ENCODE assay signal across 8 cellular contexts in the genomic region with DNA sequence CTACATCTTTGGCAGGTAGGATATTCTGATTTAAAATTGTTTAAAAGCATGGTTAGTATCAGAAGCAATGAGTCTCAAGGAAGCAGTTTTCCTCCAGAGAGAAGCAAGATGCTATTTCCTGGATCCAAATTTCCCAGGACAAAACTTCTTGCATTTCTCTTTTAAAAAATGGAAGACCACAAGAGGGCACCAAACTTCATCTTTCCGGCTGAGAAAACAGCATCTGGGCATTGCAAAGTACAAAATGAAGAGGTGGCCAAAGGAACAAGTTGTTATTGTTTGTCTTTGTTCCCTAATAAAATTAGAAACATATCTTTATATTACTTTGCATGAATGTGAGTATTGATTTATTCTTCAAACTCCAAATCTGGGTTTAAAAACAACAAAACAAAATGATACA.
DNase-seq lines count a peak whose midpoint lies in the region; ATAC-seq, FAIRE-seq and TF ChIP-seq lines count a peak whose summit lies in the region.

No MANE protein-coding gene starts in this region.

- H3K9ac ChIP-seq in PC-3 (ENCODE audit: low read length), result no peak overlapping the region

- H3K27ac ChIP-seq in CD4-positive, CD25-positive, alpha-beta regulatory T cell (ENCODE audit: insufficient read depth, low read length, poor library complexity, severe bottlenecking), result no peak overlapping the region
- H3K27ac ChIP-seq in PC-3 (ENCODE audit: low read length), result no peak overlapping the region
- no peak overlapping the region for H3K27ac ChIP-seq in osteoblast (ENCODE audit: low read depth, low read length)

- H3K36me3 Mint-ChIP-seq in CD4-positive, CD25-positive, alpha-beta regulatory T cell, result no peaks in the 10 kb centered on the region
- no peaks in the 10 kb centered on the region for H3K36me3 Mint-ChIP-seq in activated T-cell treated with anti-CD3 and anti-CD28 coated beads, Interleukin-2, amount 50 U/mL, for 24 hours (ENCODE audit: low read depth)

- no peak overlapping the region for H3K27ac Mint-ChIP-seq in CD4-positive, CD25-positive, alpha-beta regulatory T cell
- no peak overlapping the region for H3K27ac Mint-ChIP-seq in activated T-cell treated with anti-CD3 and anti-CD28 coated beads, Interleukin-2, amount 50 U/mL, for 24 hours

- H3K4me3 Mint-ChIP-seq in CD4-positive, CD25-positive, alpha-beta regulatory T cell, result no peak overlapping the region
- no peak overlapping the region for H3K4me3 Mint-ChIP-seq in activated T-cell treated with anti-CD3 and anti-CD28 coated beads, Interleukin-2, amount 50 U/mL, for 24 hours

- FAIRE-seq in H54 (lab: Jason Lieb, UNC), result no peak

- POLR2A ChIA-PET in PC-3 (lab: Charles Lee; ENCODE audit: unreplicated experiment), result no interaction called here

- no peaks in the 10 kb centered on the region for H3F3A ChIP-seq in PC-3 (ENCODE audit: low read length, unreplicated experiment)

- BruUV-seq in PC-3 (replicated peaks; lab: Mats Ljungman, UMichigan), result no TSS peak

- H3K79me2 ChIP-seq in PC-3 (ENCODE audit: low read length), result no peaks in the 10 kb centered on the region
- H3K79me2 ChIP-seq in osteoblast (ENCODE audit: insufficient read depth, low read length), result no peaks in the 10 kb centered on the region

- no peak for ATAC-seq in CD4-positive, CD25-positive, alpha-beta regulatory T cell (ENCODE audit: low read depth in 2 of 2)
- ATAC-seq in PC-3, result peak; percentile 34; the same call in 1 of the 2 replicates
- no peak for ATAC-seq in HG03342 (IDR thresholded peaks at IDR 0.05; ENCODE audit: unreplicated experiment)
- ATAC-seq in GM19328 (IDR thresholded peaks at IDR 0.05; ENCODE audit: unreplicated experiment), result no peak

- CTCF ChIA-PET in PC-3 (lab: Charles Lee), result no interaction called here

- TF ChIP-seq POLR2A in H54 (IDR thresholded peaks at IDR 0.05; ENCODE audit: low read depth, low read length), result no peak

- H3K27me3 Mint-ChIP-seq in CD4-positive, CD25-positive, alpha-beta regulatory T cell, result peaks cover 21% of the 10 kb centered on the region
- H3K27me3 Mint-ChIP-seq in activated T-cell treated with anti-CD3 and anti-CD28 coated beads, Interleukin-2, amount 50 U/mL, for 24 hours, result peaks cover 13% of the 10 kb centered on the region

- H3K36me3 ChIP-seq in CD4-positive, CD25-positive, alpha-beta regulatory T cell (ENCODE audit: control insufficient read depth, insufficient read depth, low read length), result no peaks in the 10 kb centered on the region
- no peaks in the 10 kb centered on the region for H3K36me3 ChIP-seq in PC-3 (ENCODE audit: low read depth, low read length)
- H3K36me3 ChIP-seq in osteoblast (ENCODE audit: insufficient read depth, low read length), result no peaks in the 10 kb centered on the region

- no peaks in the 10 kb centered on the region for H3K4me1 Mint-ChIP-seq in CD4-positive, CD25-positive, alpha-beta regulatory T cell
- no peaks in the 10 kb centered on the region for H3K4me1 Mint-ChIP-seq in activated T-cell treated with anti-CD3 and anti-CD28 coated beads, Interleukin-2, amount 50 U/mL, for 24 hours (ENCODE audit: low read depth)

- H3K27me3 ChIP-seq in CD4-positive, CD25-positive, alpha-beta regulatory T cell (ENCODE audit: control insufficient read depth, insufficient read depth, low read length), result peaks cover 2% of the 10 kb centered on the region
- no peaks in the 10 kb centered on the region for H3K27me3 ChIP-seq in PC-3 (ENCODE audit: low read length)
- H3K27me3 ChIP-seq in osteoblast (ENCODE audit: insufficient read depth, low read length), result no peaks in the 10 kb centered on the region

- intact Hi-C loops in PC-3 (cut with micrococcal nuclease), result loop anchor here (1.0 to 2.0 kb wide), 3 partner anchors 38 to 228 kb away; no protein-coding TSS in a partner anchor

- no peaks in the 10 kb centered on the region for H3K9me2 ChIP-seq in PC-3 (replicated peaks; ENCODE audit: low read length)

- no peaks in the 10 kb centered on the region for H3K4me1 ChIP-seq in CD4-positive, CD25-positive, alpha-beta regulatory T cell (ENCODE audit: control insufficient read depth, insufficient read depth, low read length, poor library complexity, severe bottlenecking)
- H3K4me1 ChIP-seq in PC-3 (ENCODE audit: insufficient read depth, low read length) (peaks cover 10% of the 10 kb centered on the region; the same call in 1 of the 2 replicates), osteoblast (ENCODE audit: insufficient read depth, low read length) (peaks cover 16% of the 10 kb centered on the region)

- H3K4me3 ChIP-seq in CD4-positive, CD25-positive, alpha-beta regulatory T cell (ENCODE audit: low read depth, low read length), result no peak overlapping the region
- H3K4me3 ChIP-seq in PC-3 (ENCODE audit: low read length) (no peak overlapping the region), fibroblast of mammary gland (ENCODE audit: control insufficient read depth, low read depth, low read length) (no peak overlapping the region), osteoblast (ENCODE audit: insufficient read depth, low read length) (no peak overlapping the region)

- no peaks in the 10 kb centered on the region for H3K9me3 ChIP-seq in CD4-positive, CD25-positive, alpha-beta regulatory T cell (ENCODE audit: control insufficient read depth in 2 of 2, low read length in 2 of 2)
- H3K9me3 ChIP-seq in PC-3 (ENCODE audit: low read length) (no peaks in the 10 kb centered on the region), osteoblast (ENCODE audit: low read depth, low read length) (no peaks in the 10 kb centered on the region)

- DNase-seq in CD4-positive, CD25-positive, alpha-beta regulatory T cell, result peak in 2 of 3 donors; percentile 22 to 36
- peak; percentile 6 for DNase-seq in H54 (ENCODE audit: insufficient read length, low spot score)
- peak; percentile 66 for DNase-seq in PC-3
- peak; percentile 67 for DNase-seq in fibroblast of mammary gland (ENCODE audit: low read depth)
- peak; percentile 85 for DNase-seq in osteoblast (ENCODE audit: insufficient read length, low spot score, missing footprints)
- no peak for DNase-seq in activated T-cell treated with anti-CD3 and anti-CD28 coated beads, Interleukin-2, amount 50 U/mL, for 24 hours

- no peak overlapping the region for H3K4me2 ChIP-seq in PC-3 (ENCODE audit: low read length)
- no peak overlapping the region for H3K4me2 ChIP-seq in osteoblast (ENCODE audit: insufficient read depth, low read length)

- H3K9me3 Mint-ChIP-seq in CD4-positive, CD25-positive, alpha-beta regulatory T cell, result peaks cover 0 to 2% (median 0%) of the 10 kb centered on the region in 7 donors
- H3K9me3 Mint-ChIP-seq in activated T-cell treated with anti-CD3 and anti-CD28 coated beads, Interleukin-2, amount 50 U/mL, for 24 hours, result no peaks in the 10 kb centered on the region

- no peaks in the 10 kb centered on the region for H4K20me1 ChIP-seq in PC-3 (ENCODE audit: low read length)
- H4K20me1 ChIP-seq in osteoblast (ENCODE audit: insufficient read depth, low read length), result no peaks in the 10 kb centered on the region

- H2AFZ ChIP-seq in PC-3 (ENCODE audit: low read length) (no peak overlapping the region), osteoblast (ENCODE audit: low read length) (no peak overlapping the region)

- peak; percentile 70 for TF ChIP-seq CTCF in PC-3 (conservative IDR thresholded peaks at IDR 0.05; ENCODE audit: low read depth, low read length)
- peak; percentile 62 for TF ChIP-seq CTCF in fibroblast of mammary gland (conservative IDR thresholded peaks at IDR 0.05; ENCODE audit: control insufficient read depth, insufficient read depth, low read depth, low read length)
- TF ChIP-seq CTCF in osteoblast (IDR thresholded peaks at IDR 0.05; ENCODE audit: extremely low read depth, low read depth, low read length), result peak; percentile 61
